Comparison of ENCODE assay signal across 28 cellular contexts in the genomic region with DNA sequence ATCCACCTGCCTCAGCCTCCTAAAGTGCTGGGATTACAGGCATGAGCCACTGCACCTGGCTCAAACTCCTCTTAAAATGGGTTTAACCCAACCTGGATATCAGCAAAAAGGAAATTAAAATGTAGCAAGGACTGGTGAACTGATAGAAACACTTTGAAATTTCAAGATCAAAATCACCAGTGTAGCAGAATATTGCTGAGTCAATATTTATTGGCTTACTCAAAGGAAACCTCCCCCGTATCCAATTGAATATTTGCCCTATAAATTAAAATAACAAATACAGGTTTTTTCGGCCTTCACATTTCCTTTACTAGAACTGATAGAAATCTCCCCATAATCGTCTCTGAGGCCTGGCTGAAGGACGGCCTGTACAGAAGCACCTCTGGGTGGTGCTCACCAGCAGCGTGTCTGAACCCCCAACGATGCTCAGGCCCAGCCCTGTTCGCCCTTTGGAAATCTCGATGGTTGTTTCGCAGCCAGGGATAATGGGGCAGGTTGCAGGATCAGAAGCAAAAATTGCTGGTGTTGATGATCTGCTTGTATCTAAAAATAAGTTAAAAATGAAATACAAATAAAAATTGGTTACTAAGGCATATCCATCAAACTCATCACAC.
"Had no signal": no experiment of that assay in that cellular context is flagged by ENCODE, and none has a peak within 500 bp of the region (broad histone marks: within the 10 kb centered on the region; RNA-seq: fewer than 3 reads in every experiment).

No MANE protein-coding gene starts in this region.

- H3K27ac Mint-ChIP-seq: activated CD4-positive, alpha-beta T cell treated with anti-CD3 and anti-CD28 coated beads, Interleukin-2, amount 10 ng/mL, durations not matched to agents 24 days and 14 days; activated CD8-positive, alpha-beta T cell treated with anti-CD3 and anti-CD28 coated beads for 36 hours; activated naive CD4-positive, alpha-beta T cell treated with anti-CD3 and anti-CD28 coated beads, Interleukin-2, amount 50 U/mL, for 24 hours; activated naive CD8-positive, alpha-beta T cell treated with anti-CD3 and anti-CD28 coated beads, Interleukin-2, amount 10 ng/mL, durations not matched to agents 7 days and 5 days; activated T-cell treated with anti-CD3 and anti-CD28 coated beads, Interleukin-2, amount 50 U/mL, for 72 hours; activated T-helper 2 cell treated with anti-CD3 and anti-CD28 coated beads, Interferon-gamma antibody, Interleukin-2, Interleukin-4, amounts not matched to agents 10 μg/mL and 5 μg/mL and 100 μg/mL, durations not matched to agents 14 hours and 24 hours and 36 hours; T-helper 1 cell treated with Interleukin-12 subunit alpha and Interleukin-12 subunit beta and Interleukin-4 antibody, amounts not matched to agents 30 μg/mL and 1 μg/mL, for 36 hours; T-helper 2 cell treated with Interferon-gamma antibody and Interleukin-4, amounts not matched to agents 5 μg/mL and 100 μg/mL, for 36 hours had no signal

- H3K9ac ChIP-seq: SK-N-SH had no signal

- H3K4me3 ChIP-seq: body of pancreas, breast epithelium, Peyer's patch, SJSA1 had no signal

- H3K27me3 ChIP-seq: body of pancreas, breast epithelium, Peyer's patch, SJSA1 had no signal

- ATAC-seq: activated CD8-positive, alpha-beta T cell treated with anti-CD3 and anti-CD28 coated beads for 36 hours; activated T-cell treated with anti-CD3 and anti-CD28 coated beads, Interleukin-2, amount 50 U/mL, for 72 hours; body of pancreas; PC-3 had no signal

- H3K9me3 Mint-ChIP-seq: activated CD4-positive, alpha-beta T cell treated with anti-CD3 and anti-CD28 coated beads, Interleukin-2, amount 10 ng/mL, durations not matched to agents 24 days and 14 days; activated naive CD8-positive, alpha-beta T cell treated with anti-CD3 and anti-CD28 coated beads, Interleukin-2, amount 10 ng/mL, durations not matched to agents 7 days and 5 days had no signal

- H3K4me2 ChIP-seq: SK-N-SH had no signal

- H3K36me3 ChIP-seq: breast epithelium, SJSA1 had no signal

- DNase-seq: activated CD4-positive, alpha-beta T cell treated with anti-CD3 and anti-CD28 coated beads, Interleukin-2, amount 10 ng/mL, durations not matched to agents 24 days and 14 days; activated CD4-positive, alpha-beta T cell treated with anti-CD3 and anti-CD28 coated beads, Interleukin-2, amount 50 U/mL, for 4 hours; activated CD8-positive, alpha-beta T cell treated with anti-CD3 and anti-CD28 coated beads for 36 hours; activated gamma-delta T cell; activated naive CD4-positive, alpha-beta T cell treated with Interleukin-2 at 50 U/mL for 16 hours; activated naive CD8-positive, alpha-beta T cell treated with anti-CD3 and anti-CD28 coated beads, Interleukin-2, amount 10 ng/mL, durations not matched to agents 7 days and 5 days; activated T-cell treated with anti-CD3 and anti-CD28 coated beads, Interleukin-2, amount 50 U/mL, for 1 hour; activated T-cell treated with anti-CD3 and anti-CD28 coated beads, Interleukin-2, amount 50 U/mL, for 72 hours; body of pancreas; NCI-H1105; NCI-H1417 treated with DMSO at 0.1 percent for 48 hours; NCI-H187 treated with DMSO at 0.1 percent for 48 hours; NCI-H2081; NCI-H510A; NCI-H526; NCI-H748 treated with DMSO at 0.1 percent for 48 hours; NK-92 treated with Interleukin-12 subunit alpha and Interleukin-12 subunit beta, amount 100 ng/mL, for 24 hours; PC-3; Peyer's patch; RPMI8226; SHP77 treated with DMSO at 0.1 percent for 48 hours; SK-N-SH had no signal

- H3K4me1 Mint-ChIP-seq: activated CD4-positive, alpha-beta T cell treated with anti-CD3 and anti-CD28 coated beads, Interleukin-2, amount 10 ng/mL, durations not matched to agents 24 days and 14 days; activated naive CD4-positive, alpha-beta T cell treated with anti-CD3 and anti-CD28 coated beads, Interleukin-2, amount 50 U/mL, for 24 hours; activated naive CD8-positive, alpha-beta T cell treated with anti-CD3 and anti-CD28 coated beads, Interleukin-2, amount 10 ng/mL, durations not matched to agents 7 days and 5 days had no signal

- H3K9me3 ChIP-seq: body of pancreas, breast epithelium, Peyer's patch, SJSA1, SK-N-SH had no signal

- H3K4me1 ChIP-seq: body of pancreas, breast epithelium, Peyer's patch, SJSA1 had no signal

- H3K27ac ChIP-seq: body of pancreas, breast epithelium, Peyer's patch, SJSA1 had no signal

- H3K36me3 Mint-ChIP-seq: activated naive CD4-positive, alpha-beta T cell treated with anti-CD3 and anti-CD28 coated beads, Interleukin-2, amount 50 U/mL, for 24 hours; activated naive CD8-positive, alpha-beta T cell treated with anti-CD3 and anti-CD28 coated beads, Interleukin-2, amount 10 ng/mL, durations not matched to agents 7 days and 5 days had no signal

- H3K27me3 Mint-ChIP-seq: activated CD4-positive, alpha-beta T cell treated with anti-CD3 and anti-CD28 coated beads, Interleukin-2, amount 10 ng/mL, durations not matched to agents 24 days and 14 days; activated CD8-positive, alpha-beta T cell treated with anti-CD3 and anti-CD28 coated beads for 36 hours; activated naive CD4-positive, alpha-beta T cell treated with anti-CD3 and anti-CD28 coated beads, Interleukin-2, amount 50 U/mL, for 24 hours; activated naive CD8-positive, alpha-beta T cell treated with anti-CD3 and anti-CD28 coated beads, Interleukin-2, amount 10 ng/mL, durations not matched to agents 7 days and 5 days had no signal

- H3K4me3 Mint-ChIP-seq: activated CD4-positive, alpha-beta T cell treated with anti-CD3 and anti-CD28 coated beads, Interleukin-2, amount 10 ng/mL, durations not matched to agents 24 days and 14 days; activated CD8-positive, alpha-beta T cell treated with anti-CD3 and anti-CD28 coated beads for 36 hours; activated naive CD4-positive, alpha-beta T cell treated with anti-CD3 and anti-CD28 coated beads, Interleukin-2, amount 50 U/mL, for 24 hours; activated naive CD8-positive, alpha-beta T cell treated with anti-CD3 and anti-CD28 coated beads, Interleukin-2, amount 10 ng/mL, durations not matched to agents 7 days and 5 days; activated T-cell treated with anti-CD3 and anti-CD28 coated beads, Interleukin-2, amount 50 U/mL, for 72 hours; T-helper 1 cell treated with Interleukin-12 subunit alpha and Interleukin-12 subunit beta and Interleukin-4 antibody, amounts not matched to agents 30 μg/mL and 1 μg/mL, for 36 hours; T-helper 2 cell treated with Interferon-gamma antibody and Interleukin-4, amounts not matched to agents 5 μg/mL and 100 μg/mL, for 36 hours had no signal
